In genomic region chr19:877992-878660, GRCh38 we compare ENCODE assay signal across 4 cellular contexts. TPM values are rescaled to one million over a fixed set of nuclear protein-coding genes. Genes with fewer than 3 reads are reported as not detected.
"Had no signal": no experiment of that assay in that cellular context is flagged by ENCODE, and none has a peak within 500 bp of the region (broad histone marks: within the 10 kb centered on the region; RNA-seq: fewer than 3 reads in every experiment).

No MANE protein-coding gene starts in this region.

RNA-seq across cellular contexts. Expression of gene RNU6-9, which starts 15.2 kb away (rescaled TPM):
- total RNA-seq: LHCN-M2, M059J, MCF 10A, NCI-H460 had no signal

RNA-seq across cellular contexts. Expression of gene CFD, which starts 18.7 kb away (rescaled TPM):
- total RNA-seq: LHCN-M2 had no signal

RNA-seq across cellular contexts. Expression of gene ELANE, which starts 26.0 kb away (rescaled TPM):
- total RNA-seq: M059J, MCF 10A, NCI-H460 had no signal
